In the genomic region with DNA sequence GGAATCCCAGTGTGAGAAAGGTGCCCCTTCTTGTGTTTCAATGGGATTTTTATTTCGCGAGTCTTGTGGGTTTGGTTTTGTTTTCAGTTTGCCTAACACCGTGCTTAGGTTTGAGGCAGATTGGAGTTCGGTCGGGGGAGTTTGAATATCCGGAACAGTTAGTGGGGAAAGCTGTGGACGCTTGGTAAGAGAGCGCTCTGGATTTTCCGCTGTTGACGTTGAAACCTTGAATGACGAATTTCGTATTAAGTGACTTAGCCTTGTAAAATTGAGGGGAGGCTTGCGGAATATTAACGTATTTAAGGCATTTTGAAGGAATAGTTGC, we compare ENCODE assay signal across 8 cellular contexts. TPM values are rescaled to one million over a fixed set of nuclear protein-coding genes. Genes with fewer than 3 reads are reported as not detected.
DNase-seq lines count a peak whose midpoint lies in the region; ATAC-seq lines count a peak whose summit lies in the region.

No MANE protein-coding gene starts in this region.

- H3K27me3 Mint-ChIP-seq in activated naive CD8-positive, alpha-beta T cell treated with anti-CD3 and anti-CD28 coated beads, Interleukin-2, amount 10 ng/mL, durations not matched to agents 7 days and 5 days: no peaks in the 10 kb centered on the region

- peak; percentile 11 for ATAC-seq in GM18498 (IDR thresholded peaks at IDR 0.05; ENCODE audit: unreplicated experiment)
- ATAC-seq in HG03442 (IDR thresholded peaks at IDR 0.05; ENCODE audit: unreplicated experiment): peak; percentile 0
- ATAC-seq in activated naive CD8-positive, alpha-beta T cell treated with anti-CD3 and anti-CD28 coated beads, Interleukin-2, amount 10 ng/mL, durations not matched to agents 7 days and 5 days (ENCODE audit: low read depth): peak; percentile 11
- ATAC-seq in stimulated activated effector memory CD8-positive, alpha-beta T cell treated with anti-CD3 and anti-CD28 coated beads, Interleukin-12 subunit alpha, Interleukin-12 subunit beta, amount 100 ng/mL, for 72 hours: peak; percentile 39

- DNase-seq in activated naive CD8-positive, alpha-beta T cell treated with anti-CD3 and anti-CD28 coated beads, Interleukin-2, amount 10 ng/mL, durations not matched to agents 7 days and 5 days: no peak
- DNase-seq in iris pigment epithelial cell (ENCODE audit: low read depth): peak; percentile 64
- DNase-seq in stimulated activated effector memory CD8-positive, alpha-beta T cell treated with anti-CD3 and anti-CD28 coated beads, Interleukin-12 subunit alpha, Interleukin-12 subunit beta, amount 100 ng/mL, for 72 hours (ENCODE audit: low spot score in 2 of 2): no peak
- no peak for DNase-seq in NCI-H82 treated with DMSO at 0.1 percent for 48 hours (lab: John Stamatoyannopoulos, UW; ENCODE audit: unreplicated experiment)
- no peak for DNase-seq in ureter (ENCODE audit: low spot score)
- no peak for DNase-seq in NCI-H1694 treated with DMSO at 0.1 percent for 48 hours (lab: John Stamatoyannopoulos, UW)

- peak overlapping the region; percentile 93 for H3K27ac Mint-ChIP-seq in activated naive CD8-positive, alpha-beta T cell treated with anti-CD3 and anti-CD28 coated beads, Interleukin-2, amount 10 ng/mL, durations not matched to agents 7 days and 5 days
- H3K27ac Mint-ChIP-seq in stimulated activated effector memory CD8-positive, alpha-beta T cell treated with anti-CD3 and anti-CD28 coated beads, Interleukin-12 subunit alpha, Interleukin-12 subunit beta, amount 100 ng/mL, for 72 hours: peak overlapping the region; percentile 100

- no peaks in the 10 kb centered on the region for H3K9me3 Mint-ChIP-seq in activated naive CD8-positive, alpha-beta T cell treated with anti-CD3 and anti-CD28 coated beads, Interleukin-2, amount 10 ng/mL, durations not matched to agents 7 days and 5 days
- no peaks in the 10 kb centered on the region for H3K9me3 Mint-ChIP-seq in stimulated activated effector memory CD8-positive, alpha-beta T cell treated with anti-CD3 and anti-CD28 coated beads, Interleukin-12 subunit alpha, Interleukin-12 subunit beta, amount 100 ng/mL, for 72 hours

- H3K36me3 Mint-ChIP-seq in activated naive CD8-positive, alpha-beta T cell treated with anti-CD3 and anti-CD28 coated beads, Interleukin-2, amount 10 ng/mL, durations not matched to agents 7 days and 5 days: peaks cover 22% of the 10 kb centered on the region
- peaks cover 40% of the 10 kb centered on the region for H3K36me3 Mint-ChIP-seq in stimulated activated effector memory CD8-positive, alpha-beta T cell treated with anti-CD3 and anti-CD28 coated beads, Interleukin-12 subunit alpha, Interleukin-12 subunit beta, amount 100 ng/mL, for 72 hours

- POLR2A ChIA-PET in activated naive CD8-positive, alpha-beta T cell treated with anti-CD3 and anti-CD28 coated beads, Interleukin-2, amount 10 ng/mL, durations not matched to agents 7 days and 5 days (lab: Charles Lee): interaction anchor here (1.0 to 4.0 kb wide), 16 partner anchors 8 to 208 kb away, joined by 3 to 59 read pairs (median 6); partner anchors contain the start of genes CENPV, LRRC75A and TRPV2

- peak overlapping the region; percentile 96 for H3K4me3 Mint-ChIP-seq in activated naive CD8-positive, alpha-beta T cell treated with anti-CD3 and anti-CD28 coated beads, Interleukin-2, amount 10 ng/mL, durations not matched to agents 7 days and 5 days
- H3K4me3 Mint-ChIP-seq in stimulated activated effector memory CD8-positive, alpha-beta T cell treated with anti-CD3 and anti-CD28 coated beads, Interleukin-12 subunit alpha, Interleukin-12 subunit beta, amount 100 ng/mL, for 72 hours: peak overlapping the region; percentile 96

- H3K4me1 Mint-ChIP-seq in activated naive CD8-positive, alpha-beta T cell treated with anti-CD3 and anti-CD28 coated beads, Interleukin-2, amount 10 ng/mL, durations not matched to agents 7 days and 5 days: peaks cover 24% of the 10 kb centered on the region
- H3K4me1 Mint-ChIP-seq in stimulated activated effector memory CD8-positive, alpha-beta T cell treated with anti-CD3 and anti-CD28 coated beads, Interleukin-12 subunit alpha, Interleukin-12 subunit beta, amount 100 ng/mL, for 72 hours: peaks cover 39% of the 10 kb centered on the region

RNA-seq across cellular contexts. Expression of gene UBB, which starts 0.6 kb away (rescaled TPM):
- total RNA-seq in activated naive CD8-positive, alpha-beta T cell treated with anti-CD3 and anti-CD28 coated beads, Interleukin-2, amount 10 ng/mL, durations not matched to agents 7 days and 5 days: 1,000 to 10,000 TPM; 1,069 to 1,087 TPM
- total RNA-seq in ureter: 1,159 TPM

RNA-seq across cellular contexts. Expression of gene CENPV, which starts 28.2 kb away (rescaled TPM):
- total RNA-seq in activated naive CD8-positive, alpha-beta T cell treated with anti-CD3 and anti-CD28 coated beads, Interleukin-2, amount 10 ng/mL, durations not matched to agents 7 days and 5 days: 10 to 100 TPM; 18.6 to 19.7 TPM
- 44.0 TPM for total RNA-seq in ureter

RNA-seq across cellular contexts. Expression of gene TRPV2, which starts 33.9 kb away (rescaled TPM):
- 100 to 1,000 TPM in 1 of 2 experiments, 10 to 100 TPM in 1; 97.0 to 107 TPM for total RNA-seq in activated naive CD8-positive, alpha-beta T cell treated with anti-CD3 and anti-CD28 coated beads, Interleukin-2, amount 10 ng/mL, durations not matched to agents 7 days and 5 days
- total RNA-seq in ureter: 13.6 TPM
